Comparison of ENCODE assay signal across 1 cellular context in the genomic region with DNA sequence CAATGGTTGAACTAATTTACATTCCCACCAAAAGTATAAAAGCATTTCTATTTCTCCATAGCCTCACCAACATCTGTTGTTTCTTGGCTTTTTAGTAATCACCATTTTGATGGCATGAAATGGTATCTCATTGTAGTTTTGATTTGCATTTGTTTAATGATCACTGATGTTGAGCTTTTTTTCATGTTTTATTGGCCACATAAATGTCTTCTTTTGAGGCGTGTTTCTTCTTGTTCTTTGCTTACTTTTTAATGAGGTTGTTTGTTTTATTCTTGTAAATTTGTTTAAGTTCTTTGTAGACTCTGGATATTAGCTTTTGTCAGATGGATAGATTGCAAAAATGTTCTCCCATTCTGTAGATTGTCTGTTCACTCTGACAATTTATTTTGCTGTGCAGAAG.
TF ChIP-seq lines count a peak whose summit lies in the region.

No MANE protein-coding gene starts in this region.

TF ChIP-seq in K562, 482 proteins besides CTCF, POLR2A, EP300 and RAD21:
- TF ChIP-seq, protein P1, sequence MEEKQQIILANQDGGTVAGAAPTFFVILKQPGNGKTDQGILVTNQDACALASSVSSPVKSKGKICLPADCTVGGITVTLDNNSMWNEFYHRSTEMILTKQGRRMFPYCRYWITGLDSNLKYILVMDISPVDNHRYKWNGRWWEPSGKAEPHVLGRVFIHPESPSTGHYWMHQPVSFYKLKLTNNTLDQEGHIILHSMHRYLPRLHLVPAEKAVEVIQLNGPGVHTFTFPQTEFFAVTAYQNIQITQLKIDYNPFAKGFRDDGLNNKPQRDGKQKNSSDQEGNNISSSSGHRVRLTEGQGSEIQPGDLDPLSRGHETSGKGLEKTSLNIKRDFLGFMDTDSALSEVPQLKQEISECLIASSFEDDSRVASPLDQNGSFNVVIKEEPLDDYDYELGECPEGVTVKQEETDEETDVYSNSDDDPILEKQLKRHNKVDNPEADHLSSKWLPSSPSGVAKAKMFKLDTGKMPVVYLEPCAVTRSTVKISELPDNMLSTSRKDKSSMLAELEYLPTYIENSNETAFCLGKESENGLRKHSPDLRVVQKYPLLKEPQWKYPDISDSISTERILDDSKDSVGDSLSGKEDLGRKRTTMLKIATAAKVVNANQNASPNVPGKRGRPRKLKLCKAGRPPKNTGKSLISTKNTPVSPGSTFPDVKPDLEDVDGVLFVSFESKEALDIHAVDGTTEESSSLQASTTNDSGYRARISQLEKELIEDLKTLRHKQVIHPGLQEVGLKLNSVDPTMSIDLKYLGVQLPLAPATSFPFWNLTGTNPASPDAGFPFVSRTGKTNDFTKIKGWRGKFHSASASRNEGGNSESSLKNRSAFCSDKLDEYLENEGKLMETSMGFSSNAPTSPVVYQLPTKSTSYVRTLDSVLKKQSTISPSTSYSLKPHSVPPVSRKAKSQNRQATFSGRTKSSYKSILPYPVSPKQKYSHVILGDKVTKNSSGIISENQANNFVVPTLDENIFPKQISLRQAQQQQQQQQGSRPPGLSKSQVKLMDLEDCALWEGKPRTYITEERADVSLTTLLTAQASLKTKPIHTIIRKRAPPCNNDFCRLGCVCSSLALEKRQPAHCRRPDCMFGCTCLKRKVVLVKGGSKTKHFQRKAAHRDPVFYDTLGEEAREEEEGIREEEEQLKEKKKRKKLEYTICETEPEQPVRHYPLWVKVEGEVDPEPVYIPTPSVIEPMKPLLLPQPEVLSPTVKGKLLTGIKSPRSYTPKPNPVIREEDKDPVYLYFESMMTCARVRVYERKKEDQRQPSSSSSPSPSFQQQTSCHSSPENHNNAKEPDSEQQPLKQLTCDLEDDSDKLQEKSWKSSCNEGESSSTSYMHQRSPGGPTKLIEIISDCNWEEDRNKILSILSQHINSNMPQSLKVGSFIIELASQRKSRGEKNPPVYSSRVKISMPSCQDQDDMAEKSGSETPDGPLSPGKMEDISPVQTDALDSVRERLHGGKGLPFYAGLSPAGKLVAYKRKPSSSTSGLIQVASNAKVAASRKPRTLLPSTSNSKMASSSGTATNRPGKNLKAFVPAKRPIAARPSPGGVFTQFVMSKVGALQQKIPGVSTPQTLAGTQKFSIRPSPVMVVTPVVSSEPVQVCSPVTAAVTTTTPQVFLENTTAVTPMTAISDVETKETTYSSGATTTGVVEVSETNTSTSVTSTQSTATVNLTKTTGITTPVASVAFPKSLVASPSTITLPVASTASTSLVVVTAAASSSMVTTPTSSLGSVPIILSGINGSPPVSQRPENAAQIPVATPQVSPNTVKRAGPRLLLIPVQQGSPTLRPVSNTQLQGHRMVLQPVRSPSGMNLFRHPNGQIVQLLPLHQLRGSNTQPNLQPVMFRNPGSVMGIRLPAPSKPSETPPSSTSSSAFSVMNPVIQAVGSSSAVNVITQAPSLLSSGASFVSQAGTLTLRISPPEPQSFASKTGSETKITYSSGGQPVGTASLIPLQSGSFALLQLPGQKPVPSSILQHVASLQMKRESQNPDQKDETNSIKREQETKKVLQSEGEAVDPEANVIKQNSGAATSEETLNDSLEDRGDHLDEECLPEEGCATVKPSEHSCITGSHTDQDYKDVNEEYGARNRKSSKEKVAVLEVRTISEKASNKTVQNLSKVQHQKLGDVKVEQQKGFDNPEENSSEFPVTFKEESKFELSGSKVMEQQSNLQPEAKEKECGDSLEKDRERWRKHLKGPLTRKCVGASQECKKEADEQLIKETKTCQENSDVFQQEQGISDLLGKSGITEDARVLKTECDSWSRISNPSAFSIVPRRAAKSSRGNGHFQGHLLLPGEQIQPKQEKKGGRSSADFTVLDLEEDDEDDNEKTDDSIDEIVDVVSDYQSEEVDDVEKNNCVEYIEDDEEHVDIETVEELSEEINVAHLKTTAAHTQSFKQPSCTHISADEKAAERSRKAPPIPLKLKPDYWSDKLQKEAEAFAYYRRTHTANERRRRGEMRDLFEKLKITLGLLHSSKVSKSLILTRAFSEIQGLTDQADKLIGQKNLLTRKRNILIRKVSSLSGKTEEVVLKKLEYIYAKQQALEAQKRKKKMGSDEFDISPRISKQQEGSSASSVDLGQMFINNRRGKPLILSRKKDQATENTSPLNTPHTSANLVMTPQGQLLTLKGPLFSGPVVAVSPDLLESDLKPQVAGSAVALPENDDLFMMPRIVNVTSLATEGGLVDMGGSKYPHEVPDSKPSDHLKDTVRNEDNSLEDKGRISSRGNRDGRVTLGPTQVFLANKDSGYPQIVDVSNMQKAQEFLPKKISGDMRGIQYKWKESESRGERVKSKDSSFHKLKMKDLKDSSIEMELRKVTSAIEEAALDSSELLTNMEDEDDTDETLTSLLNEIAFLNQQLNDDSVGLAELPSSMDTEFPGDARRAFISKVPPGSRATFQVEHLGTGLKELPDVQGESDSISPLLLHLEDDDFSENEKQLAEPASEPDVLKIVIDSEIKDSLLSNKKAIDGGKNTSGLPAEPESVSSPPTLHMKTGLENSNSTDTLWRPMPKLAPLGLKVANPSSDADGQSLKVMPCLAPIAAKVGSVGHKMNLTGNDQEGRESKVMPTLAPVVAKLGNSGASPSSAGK (IDR thresholded peaks at IDR 0.05): no peak
- TF ChIP-seq RBM25 (IDR thresholded peaks at IDR 0.05; ENCODE audit: low read depth, low read length, severe bottlenecking) (no peak), ASH1L (IDR thresholded peaks at IDR 0.05; ENCODE audit: borderline replicate concordance, low read depth, partially characterized antibody) (no peak), ILK (tag; IDR thresholded peaks at IDR 0.05; ENCODE audit: borderline replicate concordance, low read depth) (no peak), POLR2H (tag; IDR thresholded peaks at IDR 0.05; ENCODE audit: low read depth) (no peak), ZNF740 (CRISPR knock-in tag; IDR thresholded peaks at IDR 0.05) (no peak), ZNF740 (tag; IDR thresholded peaks at IDR 0.05) (no peak), SAP30 (IDR thresholded peaks at IDR 0.05; ENCODE audit: borderline replicate concordance, insufficient read depth, low read depth, low read length, poor library complexity, severe bottlenecking) (no peak), SMARCE1 (IDR thresholded peaks at IDR 0.05) (no peak), COPS2 (conservative IDR thresholded peaks at IDR 0.05) (no peak), FOXO4 (CRISPR knock-in tag; IDR thresholded peaks at IDR 0.05) (no peak), ETS2 (tag; IDR thresholded peaks at IDR 0.05; ENCODE audit: borderline replicate concordance, poor library complexity, severe bottlenecking) (no peak), CGGBP1 (CRISPR knock-in tag; IDR thresholded peaks at IDR 0.05) (no peak), HMGXB4 (CRISPR knock-in tag; IDR thresholded peaks at IDR 0.05) (no peak), ZNF584 (CRISPR knock-in tag; IDR thresholded peaks at IDR 0.05; ENCODE audit: low read depth) (no peak), ZFP1 (CRISPR knock-in tag; IDR thresholded peaks at IDR 0.05) (no peak), NCOA6 (IDR thresholded peaks at IDR 0.05) (no peak)
- TF ChIP-seq, protein P2, sequence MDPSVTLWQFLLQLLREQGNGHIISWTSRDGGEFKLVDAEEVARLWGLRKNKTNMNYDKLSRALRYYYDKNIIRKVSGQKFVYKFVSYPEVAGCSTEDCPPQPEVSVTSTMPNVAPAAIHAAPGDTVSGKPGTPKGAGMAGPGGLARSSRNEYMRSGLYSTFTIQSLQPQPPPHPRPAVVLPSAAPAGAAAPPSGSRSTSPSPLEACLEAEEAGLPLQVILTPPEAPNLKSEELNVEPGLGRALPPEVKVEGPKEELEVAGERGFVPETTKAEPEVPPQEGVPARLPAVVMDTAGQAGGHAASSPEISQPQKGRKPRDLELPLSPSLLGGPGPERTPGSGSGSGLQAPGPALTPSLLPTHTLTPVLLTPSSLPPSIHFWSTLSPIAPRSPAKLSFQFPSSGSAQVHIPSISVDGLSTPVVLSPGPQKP (CRISPR knock-in tag; IDR thresholded peaks at IDR 0.05): no peak
- TF ChIP-seq, protein P3, sequence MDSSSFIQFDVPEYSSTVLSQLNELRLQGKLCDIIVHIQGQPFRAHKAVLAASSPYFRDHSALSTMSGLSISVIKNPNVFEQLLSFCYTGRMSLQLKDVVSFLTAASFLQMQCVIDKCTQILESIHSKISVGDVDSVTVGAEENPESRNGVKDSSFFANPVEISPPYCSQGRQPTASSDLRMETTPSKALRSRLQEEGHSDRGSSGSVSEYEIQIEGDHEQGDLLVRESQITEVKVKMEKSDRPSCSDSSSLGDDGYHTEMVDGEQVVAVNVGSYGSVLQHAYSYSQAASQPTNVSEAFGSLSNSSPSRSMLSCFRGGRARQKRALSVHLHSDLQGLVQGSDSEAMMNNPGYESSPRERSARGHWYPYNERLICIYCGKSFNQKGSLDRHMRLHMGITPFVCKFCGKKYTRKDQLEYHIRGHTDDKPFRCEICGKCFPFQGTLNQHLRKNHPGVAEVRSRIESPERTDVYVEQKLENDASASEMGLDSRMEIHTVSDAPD (CRISPR knock-in tag; IDR thresholded peaks at IDR 0.05): no peak
- TF ChIP-seq, protein P4, sequence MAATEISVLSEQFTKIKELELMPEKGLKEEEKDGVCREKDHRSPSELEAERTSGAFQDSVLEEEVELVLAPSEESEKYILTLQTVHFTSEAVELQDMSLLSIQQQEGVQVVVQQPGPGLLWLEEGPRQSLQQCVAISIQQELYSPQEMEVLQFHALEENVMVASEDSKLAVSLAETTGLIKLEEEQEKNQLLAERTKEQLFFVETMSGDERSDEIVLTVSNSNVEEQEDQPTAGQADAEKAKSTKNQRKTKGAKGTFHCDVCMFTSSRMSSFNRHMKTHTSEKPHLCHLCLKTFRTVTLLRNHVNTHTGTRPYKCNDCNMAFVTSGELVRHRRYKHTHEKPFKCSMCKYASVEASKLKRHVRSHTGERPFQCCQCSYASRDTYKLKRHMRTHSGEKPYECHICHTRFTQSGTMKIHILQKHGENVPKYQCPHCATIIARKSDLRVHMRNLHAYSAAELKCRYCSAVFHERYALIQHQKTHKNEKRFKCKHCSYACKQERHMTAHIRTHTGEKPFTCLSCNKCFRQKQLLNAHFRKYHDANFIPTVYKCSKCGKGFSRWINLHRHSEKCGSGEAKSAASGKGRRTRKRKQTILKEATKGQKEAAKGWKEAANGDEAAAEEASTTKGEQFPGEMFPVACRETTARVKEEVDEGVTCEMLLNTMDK (IDR thresholded peaks at IDR 0.05; ENCODE audit: borderline replicate concordance, insufficient read depth, low read depth, low read length, poor library complexity, severe bottlenecking): no peak
